ENCODE assay signal across 17 cellular contexts in genomic region chr5:6703791-6704190, GRCh38. TPM values are rescaled to one million over a fixed set of nuclear protein-coding genes. Genes with fewer than 3 reads are reported as not detected.
DNase-seq lines count a peak whose midpoint lies in the region; ATAC-seq, FAIRE-seq and TF ChIP-seq lines count a peak whose summit lies in the region.
"Had no signal": no experiment of that assay in that cellular context is flagged by ENCODE, and none has a peak within 500 bp of the region (broad histone marks: within the 10 kb centered on the region; RNA-seq: fewer than 3 reads in every experiment).

No MANE protein-coding gene starts in this region.

- TF ChIP-seq POLR2A in ovary (IDR thresholded peaks at IDR 0.05) = no peak

- WGBS in ovary, 3 donors = 44 to 62% (median 55%) methylated on average over 6 of the region's 6 CpGs

- no peaks in the 10 kb centered on the region for H3K79me2 ChIP-seq in ACC112 (ENCODE audit: control insufficient read depth, insufficient read depth, low read length, unreplicated experiment)

- H3K4me3 Mint-ChIP-seq in activated T-cell treated with anti-CD3 and anti-CD28 coated beads, Interleukin-2, amount 50 U/mL, for 72 hours = no peak overlapping the region
- no peak overlapping the region for H3K4me3 Mint-ChIP-seq in activated naive CD8-positive, alpha-beta T cell treated with anti-CD3 and anti-CD28 coated beads, Interleukin-2, amount 50 U/mL, for 24 hours
- H3K4me3 Mint-ChIP-seq: activated T-cell treated with anti-CD3 and anti-CD28 coated beads, Interleukin-2, amount 50 U/mL, for 4 hours had no signal

- DNase-seq in MV-4-11 (lab: John Stamatoyannopoulos, UW) (peak; percentile 73), coronary artery (ENCODE audit: low spot score) (no peak), ovary (no peak), SW 1271 (lab: John Stamatoyannopoulos, UW) (no peak), D721Med (ENCODE audit: insufficient read length, low spot score) (no peak)
- DNase-seq in activated T-cell treated with anti-CD3 and anti-CD28 coated beads, Interleukin-2, amount 50 U/mL, for 72 hours = no peak
- no peak for DNase-seq in activated naive CD8-positive, alpha-beta T cell treated with anti-CD3 and anti-CD28 coated beads, Interleukin-2, amount 50 U/mL, for 24 hours
- DNase-seq: activated T-cell treated with anti-CD3 and anti-CD28 coated beads, Interleukin-2, amount 50 U/mL, for 4 hours; AML-193; GDM1; mucosa of descending colon; NCI-H2081; OCI-M1; stimulated activated CD4-positive, alpha-beta T cell treated with anti-CD3 and anti-CD28 coated beads, Interleukin-12 subunit alpha, Interleukin-12 subunit beta, amount 100 ng/mL, for 4 hours; WERI-Rb-1 had no signal

- no peaks in the 10 kb centered on the region for H3K36me3 Mint-ChIP-seq in activated T-cell treated with anti-CD3 and anti-CD28 coated beads, Interleukin-2, amount 50 U/mL, for 72 hours (ENCODE audit: insufficient read depth in 2 of 2)
- H3K36me3 Mint-ChIP-seq in activated naive CD8-positive, alpha-beta T cell treated with anti-CD3 and anti-CD28 coated beads, Interleukin-2, amount 50 U/mL, for 24 hours (ENCODE audit: low read depth) = no peaks in the 10 kb centered on the region

- no peak for TF ChIP-seq EP300 in ovary (IDR thresholded peaks at IDR 0.05)

- H3K4me1 ChIP-seq in ACC112 (ENCODE audit: control insufficient read depth, insufficient read depth, low read length, unreplicated experiment) (peaks cover 21% of the 10 kb centered on the region), ovary (ENCODE audit: insufficient read depth) (peaks cover 6% of the 10 kb centered on the region)

- peak overlapping the region; percentile 39 for H2AFZ ChIP-seq in ACC112 (ENCODE audit: low read length, unreplicated experiment)

- TF ChIP-seq CTCF in coronary artery (IDR thresholded peaks at IDR 0.05) = no peak
- no peak for TF ChIP-seq CTCF in ovary (IDR thresholded peaks at IDR 0.05)
- TF ChIP-seq CTCF in D721Med (IDR thresholded peaks at IDR 0.05; ENCODE audit: insufficient read depth, missing control alignments) = no peak

- no peaks in the 10 kb centered on the region for H3K9me3 Mint-ChIP-seq in activated T-cell treated with anti-CD3 and anti-CD28 coated beads, Interleukin-2, amount 50 U/mL, for 72 hours
- no peaks in the 10 kb centered on the region for H3K9me3 Mint-ChIP-seq in activated naive CD8-positive, alpha-beta T cell treated with anti-CD3 and anti-CD28 coated beads, Interleukin-2, amount 50 U/mL, for 24 hours
- H3K9me3 Mint-ChIP-seq: activated T-cell treated with anti-CD3 and anti-CD28 coated beads, Interleukin-2, amount 50 U/mL, for 4 hours had no signal

- H3K27me3 ChIP-seq in ACC112 (ENCODE audit: insufficient read depth, low read length) (peaks cover 18% of the 10 kb centered on the region), ovary (no peaks in the 10 kb centered on the region)

- H3K4me1 Mint-ChIP-seq in activated T-cell treated with anti-CD3 and anti-CD28 coated beads, Interleukin-2, amount 50 U/mL, for 72 hours (ENCODE audit: low read depth) = peaks cover 14% of the 10 kb centered on the region
- peaks cover 11% of the 10 kb centered on the region for H3K4me1 Mint-ChIP-seq in activated naive CD8-positive, alpha-beta T cell treated with anti-CD3 and anti-CD28 coated beads, Interleukin-2, amount 50 U/mL, for 24 hours

- ATAC-seq in activated T-cell treated with anti-CD3 and anti-CD28 coated beads, Interleukin-2, amount 50 U/mL, for 72 hours (replicated peaks in 1 of 2) = no peak
- no peak for ATAC-seq in activated naive CD8-positive, alpha-beta T cell treated with anti-CD3 and anti-CD28 coated beads, Interleukin-2, amount 50 U/mL, for 24 hours
- ATAC-seq: activated T-cell treated with anti-CD3 and anti-CD28 coated beads, Interleukin-2, amount 50 U/mL, for 4 hours; HepG2; mucosa of descending colon had no signal

- peak overlapping the region; percentile 51 for H3K27ac ChIP-seq in ACC112 (ENCODE audit: low read depth, low read length)
- H3K27ac ChIP-seq in coronary artery = peak overlapping the region; percentile 61 to 87
- peak overlapping the region; percentile 53 to 64 for H3K27ac ChIP-seq in ovary
- H3K27ac ChIP-seq: WERI-Rb-1 had no signal

- H3K4me3 ChIP-seq in ACC112 (ENCODE audit: low read depth, low read length) = peak overlapping the region; percentile 35; the same call in 1 of the 2 replicates
- H3K4me3 ChIP-seq in coronary artery = no peak overlapping the region
- H3K4me3 ChIP-seq in ovary = no peak overlapping the region
- H3K4me3 ChIP-seq: mucosa of descending colon had no signal

- no peaks in the 10 kb centered on the region for H3K36me3 ChIP-seq in ACC112 (ENCODE audit: insufficient read depth, low read length)
- H3K36me3 ChIP-seq in ovary = no peaks in the 10 kb centered on the region
- H3K36me3 ChIP-seq: WERI-Rb-1 had no signal

- no peak overlapping the region for H3K27ac Mint-ChIP-seq in activated T-cell treated with anti-CD3 and anti-CD28 coated beads, Interleukin-2, amount 50 U/mL, for 72 hours
- H3K27ac Mint-ChIP-seq in activated naive CD8-positive, alpha-beta T cell treated with anti-CD3 and anti-CD28 coated beads, Interleukin-2, amount 50 U/mL, for 24 hours = no peak overlapping the region

- no peaks in the 10 kb centered on the region for H3K9me3 ChIP-seq in ovary
- H3K9me3 ChIP-seq: mucosa of descending colon had no signal

- peaks cover 24% of the 10 kb centered on the region for H3K27me3 Mint-ChIP-seq in activated T-cell treated with anti-CD3 and anti-CD28 coated beads, Interleukin-2, amount 50 U/mL, for 72 hours (ENCODE audit: low read depth)
- peaks cover 14% of the 10 kb centered on the region for H3K27me3 Mint-ChIP-seq in activated naive CD8-positive, alpha-beta T cell treated with anti-CD3 and anti-CD28 coated beads, Interleukin-2, amount 50 U/mL, for 24 hours

- FAIRE-seq in D721Med (lab: Jason Lieb, UNC) = no peak
- FAIRE-seq: HepG2 had no signal

- intact Hi-C loops in ovary (cut with DNase I) = loop anchor here in 1 of 4 donors (10.0 kb wide), 1 partner anchor 69 kb away; the partner anchor contains the start of genes NSUN2 and SRD5A1

RNA-seq across cellular contexts. Expression of gene TENT4A, which starts 9.4 kb away (rescaled TPM):
- 10 to 100 TPM; 18.7 to 29.6 (median 27.2) TPM for total RNA-seq in ovary
- 10 to 100 TPM; 12.4 to 14.4 TPM for polyA plus RNA-seq in ovary
- total RNA-seq in activated T-cell treated with anti-CD3 and anti-CD28 coated beads, Interleukin-2, amount 50 U/mL, for 72 hours = 10 to 100 TPM; 45.0 to 49.8 TPM
